22 cellular contexts compared by ENCODE assay signal in the genomic region with DNA sequence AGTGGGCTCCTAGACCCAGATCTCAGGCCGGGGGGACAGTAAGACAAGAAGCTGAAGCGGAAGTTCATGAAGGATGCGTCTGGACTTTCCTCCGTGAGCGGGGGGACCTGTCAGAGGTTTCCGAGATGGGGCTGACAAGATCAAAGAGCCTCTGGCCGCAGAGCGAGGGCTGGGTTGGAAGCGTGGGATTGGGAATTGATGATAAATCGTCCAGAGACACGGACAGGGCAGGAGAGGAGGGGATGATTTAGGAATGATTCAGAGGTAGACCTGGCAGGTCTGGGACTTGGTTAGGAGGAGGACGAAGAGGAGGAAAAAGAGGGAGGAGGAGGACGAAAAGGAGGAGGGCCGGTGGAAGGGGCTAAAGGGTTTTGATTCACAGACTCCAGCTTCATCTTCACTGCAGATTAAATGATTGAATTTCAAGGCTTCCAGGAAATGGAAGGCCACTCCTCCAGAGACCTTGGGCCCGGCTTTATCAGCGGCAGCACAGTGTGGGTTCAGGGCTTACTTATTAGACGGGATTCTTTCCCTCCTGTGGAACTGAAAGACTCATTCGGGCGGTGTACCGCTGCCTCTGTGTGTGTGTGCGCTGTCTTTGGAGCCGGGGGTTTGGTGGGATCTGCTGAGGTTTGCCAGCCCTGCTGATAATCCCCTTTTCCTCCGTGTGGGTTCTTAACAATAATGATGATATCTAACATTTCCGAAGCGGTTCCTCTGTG.
DNase-seq lines count a peak whose midpoint lies in the region; TF ChIP-seq lines count a peak whose summit lies in the region.
"Had no signal": no experiment of that assay in that cellular context is flagged by ENCODE, and none has a peak within 500 bp of the region (broad histone marks: within the 10 kb centered on the region; RNA-seq: fewer than 3 reads in every experiment).

No MANE protein-coding gene starts in this region.

- H2BK15ac ChIP-seq in mesenchymal stem cell (ENCODE audit: low read depth, poor library complexity, severe bottlenecking): peak overlapping the region; percentile 26

- TF ChIP-seq CTCF in smooth muscle cell (IDR thresholded peaks at IDR 0.05; ENCODE audit: borderline replicate concordance, insufficient read depth, poor library complexity, severe bottlenecking) (no peak), transverse colon (IDR thresholded peaks at IDR 0.05) (no peak)

- no peaks in the 10 kb centered on the region for H3K79me2 ChIP-seq in smooth muscle cell (ENCODE audit: low read depth)

- no peaks in the 10 kb centered on the region for H3K79me1 ChIP-seq in mesenchymal stem cell (replicated peaks; ENCODE audit: low read length, poor library complexity, severe bottlenecking)

- no peak for TF ChIP-seq POLR2A in transverse colon (IDR thresholded peaks at IDR 0.05)

- intact Hi-C loops in transverse colon (cut with DNase I; ENCODE audit: low total_unique reads): no loop called here

- H2AK5ac ChIP-seq in mesenchymal stem cell (ENCODE audit: low read length, severe bottlenecking): no peak overlapping the region

- H2AFZ ChIP-seq in mesenchymal stem cell (ENCODE audit: low read depth, low read length): no peak overlapping the region
- H2AFZ ChIP-seq in smooth muscle cell (ENCODE audit: low read depth): peak overlapping the region; percentile 49

- no peak overlapping the region for H3K9ac ChIP-seq in mesenchymal stem cell (ENCODE audit: low read length)
- peak overlapping the region; percentile 51 for H3K9ac ChIP-seq in smooth muscle cell (ENCODE audit: low read depth)

- peaks cover 2% of the 10 kb centered on the region for H3K4me1 ChIP-seq in mesenchymal stem cell (ENCODE audit: control insufficient read depth, insufficient read depth, low read depth, low read length)
- peaks cover 11% of the 10 kb centered on the region for H3K4me1 ChIP-seq in smooth muscle cell (ENCODE audit: low read depth)
- H3K4me1 ChIP-seq in transverse colon: no peaks in the 10 kb centered on the region

- H4K91ac ChIP-seq in mesenchymal stem cell (ENCODE audit: low read length): peak overlapping the region; percentile 7

- in situ Hi-C loops in transverse colon (cut with MboI; ENCODE audit: low pct_ligation_motif_present in 1 of 4, low pct_unique_long_range_greater_than_20kb in 1 of 4, low sequenced_read_pairs in 3 of 4): no loop called here

- TF ChIP-seq EP300 in transverse colon (IDR thresholded peaks at IDR 0.05; ENCODE audit: low read depth): no peak

- no peak overlapping the region for H2BK5ac ChIP-seq in mesenchymal stem cell (ENCODE audit: low read depth, low read length, poor library complexity, severe bottlenecking)

- 59% methylated on average over 24 of the region's 25 CpGs for WGBS in mesenchymal stem cell
- 10% methylated on average over 25 of the region's 25 CpGs for WGBS in smooth muscle cell (ENCODE audit: low lambda C conversion rate)
- 63 to 73% methylated on average over 16 to 25 of the region's 25 CpGs for WGBS in transverse colon (ENCODE audit: low coverage in 1 of 2), 2 donors

- no peak overlapping the region for H3K4me3 ChIP-seq in mesenchymal stem cell (ENCODE audit: insufficient read depth in 1 of 2, low read depth in 1 of 2, low read length in 2 of 2)
- no peak overlapping the region for H3K4me3 ChIP-seq in smooth muscle cell
- H3K4me3 ChIP-seq in transverse colon: no peak overlapping the region
- H3K4me3 ChIP-seq: dorsolateral prefrontal cortex had no signal

- H3K36me3 ChIP-seq in mesenchymal stem cell (ENCODE audit: control insufficient read depth in 1 of 2, insufficient read depth in 2 of 2, low read depth in 1 of 2, low read length in 2 of 2): no peaks in the 10 kb centered on the region
- no peaks in the 10 kb centered on the region for H3K36me3 ChIP-seq in smooth muscle cell (ENCODE audit: low read depth)
- no peaks in the 10 kb centered on the region for H3K36me3 ChIP-seq in transverse colon

- H3K4me2 ChIP-seq in mesenchymal stem cell (ENCODE audit: low read length, poor library complexity, severe bottlenecking): no peak overlapping the region
- H3K4me2 ChIP-seq in smooth muscle cell: peak overlapping the region; percentile 69

- H3K4ac ChIP-seq in mesenchymal stem cell (ENCODE audit: low read depth in 1 of 2, low read length in 2 of 2): no peak overlapping the region

- H3K18ac ChIP-seq in mesenchymal stem cell (ENCODE audit: low read depth in 1 of 2, low read length in 2 of 2): peak overlapping the region in 1 of 2 experiments; percentile 38

- H4K20me1 ChIP-seq in smooth muscle cell (ENCODE audit: low read depth): no peaks in the 10 kb centered on the region

- H3K9me3 ChIP-seq in mesenchymal stem cell (ENCODE audit: control insufficient read depth, low read length) (no peaks in the 10 kb centered on the region), smooth muscle cell (replicated peaks; ENCODE audit: low read depth) (no peaks in the 10 kb centered on the region), transverse colon (no peaks in the 10 kb centered on the region)

- H3K27me3 ChIP-seq in mesenchymal stem cell (ENCODE audit: control insufficient read depth in 1 of 2, insufficient read depth in 1 of 2, low read length in 2 of 2) (no peaks in the 10 kb centered on the region), smooth muscle cell (ENCODE audit: low read depth) (no peaks in the 10 kb centered on the region), transverse colon (no peaks in the 10 kb centered on the region)

- H3K23ac ChIP-seq in mesenchymal stem cell (ENCODE audit: low read length in 2 of 2): no peak overlapping the region

- H2BK120ac ChIP-seq in mesenchymal stem cell (ENCODE audit: low read depth, low read length): no peak overlapping the region

- H2BK12ac ChIP-seq in mesenchymal stem cell (ENCODE audit: low read length in 2 of 2): peak overlapping the region; percentile 11 to 47

- no peak overlapping the region for H4K8ac ChIP-seq in mesenchymal stem cell (ENCODE audit: low read length)

- H3F3A ChIP-seq in smooth muscle cell (ENCODE audit: low read depth): peaks cover 11% of the 10 kb centered on the region

- DNase-seq in MV-4-11 (lab: John Stamatoyannopoulos, UW) (peak; percentile 33), amniotic epithelial cell (ENCODE audit: low read depth) (peak; percentile 84), mesenchymal stem cell (no peak), smooth muscle cell (lab: John Stamatoyannopoulos, UW; ENCODE audit: unreplicated experiment) (no peak), activated T-cell treated with anti-CD3 and anti-CD28 coated beads for 4 hours (no peak), NCI-H345 (lab: John Stamatoyannopoulos, UW) (no peak), middle frontal gyrus (ENCODE audit: extremely low spot score, low spot score) (no peak), transverse colon (no peak)
- DNase-seq: activated CD4-positive, alpha-beta T cell treated with anti-CD3 and anti-CD28 coated beads for 4 hours; activated effector memory CD4-positive, alpha-beta T cell treated with Interleukin-2 at 50 U/mL for 16 hours; AML-193; DMS79; dorsolateral prefrontal cortex; foreskin melanocyte; hypothalamus; kidney glomerular epithelial cell; NCI-H1105 treated with DMSO at 0.1 percent for 48 hours; NCI-H2107; NCI-H524; SHP77; stimulated activated CD4-positive, alpha-beta T cell treated with anti-CD3 and anti-CD28 coated beads, Interleukin-12 subunit alpha, Interleukin-12 subunit beta, amount 100 ng/mL, for 4 hours; T-helper 1 cell had no signal

- no peak overlapping the region for H3K14ac ChIP-seq in mesenchymal stem cell (ENCODE audit: low read length in 2 of 2)

- H3K27ac ChIP-seq in mesenchymal stem cell (ENCODE audit: low read length, poor library complexity, severe bottlenecking) (no peak overlapping the region), smooth muscle cell (ENCODE audit: low read depth) (peak overlapping the region; percentile 77), transverse colon (no peak overlapping the region)
- H3K27ac ChIP-seq: dorsolateral prefrontal cortex had no signal

Comparison
In these comparisons a context has a peak if more than half of its experiments do, and no peak if none do; other contexts are left out.
1. DNase-seq: peak in MV-4-11 (single experiment) and amniotic epithelial cell (single experiment); none in mesenchymal stem cell (single experiment), smooth muscle cell (single experiment), activated T-cell treated with anti-CD3 and anti-CD28 coated beads for 4 hours (single experiment), NCI-H345 (single experiment), middle frontal gyrus (single experiment) and transverse colon (single experiment).